16 cellular contexts compared by ENCODE assay signal in the genomic region with DNA sequence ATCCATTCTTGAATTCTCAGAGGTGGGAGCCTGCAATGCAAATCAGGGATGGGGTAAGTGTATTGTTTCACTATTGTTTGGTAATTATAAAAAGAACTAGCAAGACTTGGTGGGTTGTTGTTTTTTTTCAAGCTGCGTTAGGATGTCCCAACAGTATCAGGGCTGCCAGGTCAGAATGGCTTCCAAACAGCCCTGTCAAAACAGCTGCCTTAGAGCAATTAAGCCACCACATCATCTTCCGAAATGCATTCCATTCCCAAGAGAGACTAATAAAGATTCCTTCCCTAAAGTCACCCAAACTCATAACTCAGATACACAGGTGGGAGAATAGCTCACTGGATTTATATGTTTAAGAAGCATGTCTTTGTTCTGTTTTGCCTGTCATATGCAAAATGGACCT. TPM values are rescaled to one million over a fixed set of nuclear protein-coding genes. Genes with fewer than 3 reads are reported as not detected.
DNase-seq lines count a peak whose midpoint lies in the region; ATAC-seq and TF ChIP-seq lines count a peak whose summit lies in the region.
"Had no signal": no experiment of that assay in that cellular context is flagged by ENCODE, and none has a peak within 500 bp of the region (broad histone marks: within the 10 kb centered on the region; RNA-seq: fewer than 3 reads in every experiment).

No MANE protein-coding gene starts in this region.

- H3K9me2 ChIP-seq in PC-9 (ENCODE audit: insufficient read depth) = no peaks in the 10 kb centered on the region

- peaks cover 0 to 3% of the 10 kb centered on the region in 2 donors for H3K9me3 Mint-ChIP-seq in stimulated activated naive B cell treated with anti-CD40 and anti-IgM and Interleukin-4, amounts not matched to agents 10 μg/mL and 1 μg/mL and 100 μg/mL, for 72 hours

- no peak for ATAC-seq in stimulated activated naive B cell treated with anti-CD40 and anti-IgM and Interleukin-4, amounts not matched to agents 10 μg/mL and 1 μg/mL and 100 μg/mL, for 72 hours (replicated peaks)
- no peak for ATAC-seq in HG02798 (IDR thresholded peaks at IDR 0.05; ENCODE audit: poor library complexity, unreplicated experiment)
- ATAC-seq: CD8-positive, alpha-beta T cell had no signal

- H3K27ac ChIP-seq in PC-9 = no peak overlapping the region

- H3K4me2 ChIP-seq in PC-9 = no peak overlapping the region

- no peaks in the 10 kb centered on the region for H3F3A ChIP-seq in PC-9 (ENCODE audit: insufficient read depth, low read depth)

- peak; percentile 45 for DNase-seq in EH (ENCODE audit: low read depth)
- DNase-seq in LHCN-M2 (ENCODE audit: low read depth) = peak; percentile 16
- DNase-seq in fibroblast of villous mesenchyme (ENCODE audit: low read depth) = peak; percentile 28
- DNase-seq in stimulated activated naive B cell treated with anti-CD40 and anti-IgM and Interleukin-4, amounts not matched to agents 10 μg/mL and 1 μg/mL and 100 μg/mL, for 72 hours = no peak
- DNase-seq in PC-9 = no peak
- DNase-seq in NCI-H2029 (lab: John Stamatoyannopoulos, UW) = no peak
- DNase-seq: CD8-positive, alpha-beta T cell; COR-L47; DMS153; DMS79 treated with DMSO at 0.1 percent for 48 hours; GDM1; HCEC 1CT had no signal

- intact Hi-C loops in PC-9 (cut with micrococcal nuclease; ENCODE audit: unreplicated experiment) = no loop called here

- H3K79me2 ChIP-seq in PC-9 (ENCODE audit: low read depth) = no peaks in the 10 kb centered on the region

- H3K27me3 Mint-ChIP-seq in stimulated activated naive B cell treated with anti-CD40 and anti-IgM and Interleukin-4, amounts not matched to agents 10 μg/mL and 1 μg/mL and 100 μg/mL, for 72 hours = no peaks in the 10 kb centered on the region

- no peaks in the 10 kb centered on the region for H3K4me1 Mint-ChIP-seq in stimulated activated naive B cell treated with anti-CD40 and anti-IgM and Interleukin-4, amounts not matched to agents 10 μg/mL and 1 μg/mL and 100 μg/mL, for 72 hours
- H3K4me1 Mint-ChIP-seq: CD14-positive monocyte had no signal

- no peaks in the 10 kb centered on the region for H3K36me3 Mint-ChIP-seq in stimulated activated naive B cell treated with anti-CD40 and anti-IgM and Interleukin-4, amounts not matched to agents 10 μg/mL and 1 μg/mL and 100 μg/mL, for 72 hours
- H3K36me3 Mint-ChIP-seq: CD14-positive monocyte; CD8-positive, alpha-beta T cell had no signal

- no peak overlapping the region for H3K27ac Mint-ChIP-seq in stimulated activated naive B cell treated with anti-CD40 and anti-IgM and Interleukin-4, amounts not matched to agents 10 μg/mL and 1 μg/mL and 100 μg/mL, for 72 hours
- H3K27ac Mint-ChIP-seq: CD14-positive monocyte; CD8-positive, alpha-beta T cell had no signal

- no peaks in the 10 kb centered on the region for H3K27me3 ChIP-seq in PC-9 (ENCODE audit: insufficient read depth, low read depth)

- no peaks in the 10 kb centered on the region for H3K36me3 ChIP-seq in PC-9 (ENCODE audit: low read depth)

- H3K4me1 ChIP-seq in PC-9 (replicated peaks; ENCODE audit: insufficient read depth) = no peaks in the 10 kb centered on the region

- H3K4me3 ChIP-seq in fibroblast of villous mesenchyme (ENCODE audit: low read depth, low read length) (no peak overlapping the region), PC-9 (no peak overlapping the region)

- no peaks in the 10 kb centered on the region for H3K9me3 ChIP-seq in PC-9 (ENCODE audit: insufficient read depth, low read depth)

- H2AFZ ChIP-seq in PC-9 = no peak overlapping the region

- CTCF ChIA-PET in PC-9 (lab: Charles Lee) = no interaction called here

- POLR2A ChIA-PET in PC-9 (lab: Charles Lee; ENCODE audit: unreplicated experiment) = no interaction called here

- BruUV-seq in PC-9 (replicated peaks; lab: Mats Ljungman, UMichigan) = no TSS peak

- no peaks in the 10 kb centered on the region for H4K20me1 ChIP-seq in PC-9 (ENCODE audit: insufficient read depth)

- TF ChIP-seq CTCF in fibroblast of villous mesenchyme (IDR thresholded peaks at IDR 0.05; ENCODE audit: insufficient read depth, low read depth, low read length) (no peak), PC-9 (conservative IDR thresholded peaks at IDR 0.05) (no peak)

- no peak overlapping the region for H3K4me3 Mint-ChIP-seq in stimulated activated naive B cell treated with anti-CD40 and anti-IgM and Interleukin-4, amounts not matched to agents 10 μg/mL and 1 μg/mL and 100 μg/mL, for 72 hours
- H3K4me3 Mint-ChIP-seq: CD14-positive monocyte; CD8-positive, alpha-beta T cell had no signal

RNA-seq across cellular contexts. Expression of a gene that starts 23.5 kb away (rescaled TPM):
- total RNA-seq in LHCN-M2 (2014; rRNA removed) (not detected in 2 replicates), fibroblast of villous mesenchyme (not detected in 2 replicates), PC-9 (2021) (not detected in 2 replicates)
- not detected for polyA plus RNA-seq in LHCN-M2 (2012)
- total RNA-seq: CD8-positive, alpha-beta T cell; HT1080 had no signal
- polyA plus RNA-seq: BJ, CD14-positive monocyte had no signal

Comparison
In these comparisons a context has a peak if more than half of its experiments do, and no peak if none do; other contexts are left out.
1. DNase-seq: peak in EH (single experiment), LHCN-M2 (single experiment) and fibroblast of villous mesenchyme (single experiment); none in stimulated activated naive B cell treated with anti-CD40 and anti-IgM and Interleukin-4, amounts not matched to agents 10 μg/mL and 1 μg/mL and 100 μg/mL, for 72 hours (single experiment), PC-9 (0 of 2) and NCI-H2029 (single experiment).